Comparison of ENCODE assay signal across 29 cellular contexts in the genomic region with DNA sequence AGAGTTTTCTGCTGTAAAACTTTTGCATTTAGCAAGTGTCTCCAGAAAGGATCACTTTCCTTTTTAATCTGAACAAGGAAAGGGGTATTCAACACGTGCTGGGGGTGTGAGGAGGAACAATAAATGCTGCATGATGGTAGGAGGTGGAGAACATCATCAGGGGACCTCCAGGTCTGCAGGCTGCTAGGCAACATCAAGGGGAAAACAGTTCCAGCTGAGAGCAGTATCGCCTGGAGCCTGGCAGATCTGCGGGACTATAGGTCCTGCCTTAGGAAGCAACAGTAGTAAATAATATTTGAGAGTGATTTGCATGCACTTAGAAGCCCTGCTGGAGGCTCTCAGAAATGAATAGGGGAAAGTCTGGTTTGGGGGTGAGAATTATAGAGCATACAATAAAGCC.
DNase-seq lines count a peak whose midpoint lies in the region; ATAC-seq, FAIRE-seq and TF ChIP-seq lines count a peak whose summit lies in the region.
"Had no signal": no experiment of that assay in that cellular context is flagged by ENCODE, and none has a peak within 500 bp of the region (broad histone marks: within the 10 kb centered on the region; RNA-seq: fewer than 3 reads in every experiment).

No MANE protein-coding gene starts in this region.

- H3K9me3 ChIP-seq in mammary epithelial cell (replicated peaks; ENCODE audit: insufficient read depth, low read length) (no peaks in the 10 kb centered on the region), OCI-LY3 (ENCODE audit: insufficient read depth, low read length) (no peaks in the 10 kb centered on the region)
- H3K9me3 ChIP-seq: BLaER1, SJSA1 had no signal

- H3K27me3 Mint-ChIP-seq in MCF 10A (ENCODE audit: insufficient read depth, unreplicated experiment): no peaks in the 10 kb centered on the region

- no peak overlapping the region for H3K56ac ChIP-seq in mesendoderm (ENCODE audit: low read length)

- no peaks in the 10 kb centered on the region for H3K36me3 ChIP-seq in mammary epithelial cell (ENCODE audit: insufficient read depth, low read length)
- H3K36me3 ChIP-seq in OCI-LY3 (replicated peaks; ENCODE audit: low read depth, low read length): no peaks in the 10 kb centered on the region
- H3K36me3 ChIP-seq in mesendoderm (ENCODE audit: control insufficient read depth, insufficient read depth, low read length): no peaks in the 10 kb centered on the region
- H3K36me3 ChIP-seq: BLaER1, SJSA1 had no signal

- H3K9me3 Mint-ChIP-seq in MCF 10A (ENCODE audit: unreplicated experiment): no peaks in the 10 kb centered on the region

- no peak overlapping the region for H3K18ac ChIP-seq in mesendoderm (ENCODE audit: low read length)

- no peak overlapping the region for H3K4me3 Mint-ChIP-seq in MCF 10A (ENCODE audit: unreplicated experiment)
- H3K4me3 Mint-ChIP-seq: CD4-positive, CD25-positive, alpha-beta regulatory T cell had no signal

- no TSS peak for BruUV-seq in mammary epithelial cell (replicated peaks; lab: Mats Ljungman, UMichigan)
- no TSS peak for BruUV-seq in MCF 10A (replicated peaks; lab: Mats Ljungman, UMichigan)

- H2BK120ac ChIP-seq in mesendoderm (ENCODE audit: low read depth, low read length): no peak overlapping the region

- H2AK5ac ChIP-seq in mesendoderm (ENCODE audit: low read length): no peak overlapping the region

- WGBS in mammary epithelial cell (ENCODE audit: low coverage, missing lambda C conversion rate): 67% methylated on average over 3 of the region's 3 CpGs
- WGBS in mesendoderm (ENCODE audit: extremely low coverage, insufficient coverage, low lambda C conversion rate): no CpG with 5 or more reads among the region's 3 CpGs

- in situ Hi-C loops in mammary epithelial cell (cut with MboI; ENCODE audit: low sequenced_read_pairs in 2 of 2): loop anchor here in 1 of 2 donors (25.0 kb wide), 1 partner anchor 246 kb away; no protein-coding TSS in a partner anchor

- H2BK5ac ChIP-seq in mesendoderm (ENCODE audit: low read length): no peak overlapping the region

- H3K4me3 ChIP-seq in mammary epithelial cell (replicated peaks in 1 of 3; ENCODE audit: insufficient read depth in 1 of 3, low read depth in 2 of 3, low read length in 3 of 3) (no peak overlapping the region), OCI-LY3 (ENCODE audit: low read length) (no peak overlapping the region), mesendoderm (ENCODE audit: low read length) (no peak overlapping the region)
- H3K4me3 ChIP-seq: BLaER1, GM12878, K562, PC-9, SJSA1 had no signal

- intact Hi-C loops in mammary epithelial cell (cut with micrococcal nuclease) (no loop called here), MCF 10A (cut with micrococcal nuclease) (no loop called here)

- no peak overlapping the region for H2BK15ac ChIP-seq in mesendoderm (replicated peaks; ENCODE audit: low read depth)

- TF ChIP-seq CTCF in mammary epithelial cell (conservative IDR thresholded peaks at IDR 0.05 in 1 of 2, IDR thresholded peaks at IDR 0.05 in 1 of 2; ENCODE audit: extremely low read depth in 1 of 2, insufficient read depth in 1 of 2, low read depth in 1 of 2, low read length in 2 of 2): no peak
- TF ChIP-seq CTCF in MCF 10A (IDR thresholded peaks at IDR 0.05; ENCODE audit: unreplicated experiment): no peak
- TF ChIP-seq CTCF in OCI-LY3 (IDR thresholded peaks at IDR 0.05; ENCODE audit: low read depth, low read length): no peak

- dilution Hi-C loops in mammary epithelial cell (cut with HindIII; ENCODE audit: low sequenced_read_pairs): no loop called here

- H3K4ac ChIP-seq in mesendoderm (ENCODE audit: low read depth, low read length): no peak overlapping the region

- no peak for ATAC-seq in HG02885 (IDR thresholded peaks at IDR 0.05; ENCODE audit: poor library complexity, unreplicated experiment)
- ATAC-seq: GM12878, K562, Right ventricle myocardium inferior had no signal

- H3K79me2 ChIP-seq in mammary epithelial cell (ENCODE audit: insufficient read depth, low read length) (no peaks in the 10 kb centered on the region), OCI-LY3 (ENCODE audit: low read length) (no peaks in the 10 kb centered on the region), mesendoderm (ENCODE audit: control insufficient read depth, insufficient read depth, low read length) (no peaks in the 10 kb centered on the region)

- H3K9ac ChIP-seq in mammary epithelial cell (ENCODE audit: insufficient read depth, low read length): no peak overlapping the region
- no peak overlapping the region for H3K9ac ChIP-seq in OCI-LY3 (ENCODE audit: low read length)
- H3K9ac ChIP-seq in mesendoderm (ENCODE audit: low read length): no peak overlapping the region
- H3K9ac ChIP-seq: BLaER1 had no signal

- H4K5ac ChIP-seq in mesendoderm (ENCODE audit: low read length): no peak overlapping the region

- POLR2A ChIA-PET in MCF 10A (lab: Yijun Ruan, JAX): no interaction called here

- DNase-seq in mammary epithelial cell: no peak
- no peak for DNase-seq in MCF 10A (ENCODE audit: unreplicated experiment)
- peak; percentile 72 for DNase-seq in mesendoderm
- DNase-seq in GM19239 (ENCODE audit: insufficient read length, low spot score): no peak
- no peak for DNase-seq in glomerular visceral epithelial cell (ENCODE audit: extremely low spot score)
- DNase-seq: CD4-positive, CD25-positive, alpha-beta regulatory T cell; DMS153; GDM1; H7; Kasumi-1; MV-4-11; NCI-H1105 treated with DMSO at 0.1 percent for 48 hours; NCI-H1694; NCI-H2029 treated with DMSO at 0.1 percent for 48 hours; NCI-H2171; NCI-H226; NCI-H524; NCI-H82; NK-92 treated with Interleukin-12 subunit alpha and Interleukin-12 subunit beta, amount 100 ng/mL, for 24 hours; PC-9 had no signal

- H2AFZ ChIP-seq in mammary epithelial cell (ENCODE audit: low read depth, low read length) (peak overlapping the region; percentile 1), OCI-LY3 (ENCODE audit: low read depth, low read length) (peak overlapping the region; percentile 19; the same call in 1 of the 2 replicates)
- H2AFZ ChIP-seq: PC-9 had no signal

- H3K27me3 ChIP-seq in mammary epithelial cell (ENCODE audit: insufficient read depth, low read length) (no peaks in the 10 kb centered on the region), OCI-LY3 (ENCODE audit: low read depth, low read length) (no peaks in the 10 kb centered on the region), mesendoderm (ENCODE audit: insufficient read depth, low read length, poor library complexity) (no peaks in the 10 kb centered on the region)
- H3K27me3 ChIP-seq: BLaER1, SJSA1 had no signal

- no peak for FAIRE-seq in GM19239 (lab: Jason Lieb, UNC)
- FAIRE-seq: A204.1, GM12878, HTR-8/SVneo, K562 had no signal

- H3K4me1 ChIP-seq in mammary epithelial cell (ENCODE audit: insufficient read depth, low read length) (peaks cover 7% of the 10 kb centered on the region), OCI-LY3 (ENCODE audit: low read length) (no peaks in the 10 kb centered on the region), mesendoderm (ENCODE audit: control insufficient read depth, low read depth, low read length) (no peaks in the 10 kb centered on the region)
- H3K4me1 ChIP-seq: SJSA1 had no signal

- no peaks in the 10 kb centered on the region for H3K79me1 ChIP-seq in mesendoderm (ENCODE audit: low read length)

- H4K20me1 ChIP-seq in mammary epithelial cell (ENCODE audit: insufficient read depth, low read length): no peaks in the 10 kb centered on the region
- H4K20me1 ChIP-seq in OCI-LY3 (ENCODE audit: insufficient read depth, low read length): no peaks in the 10 kb centered on the region
- H4K20me1 ChIP-seq: BLaER1 had no signal

- H3K23ac ChIP-seq in mesendoderm (ENCODE audit: low read length): no peak overlapping the region

- CTCF ChIA-PET in mammary epithelial cell (lab: Charles Lee; ENCODE audit: low non-redundant PET): no interaction called here
- CTCF ChIA-PET in MCF 10A (lab: Yijun Ruan, JAX): interaction anchor here (0.6 kb wide), 1 partner anchor 199 kb away, joined by 3 read pairs; no protein-coding TSS in a partner anchor

- H3K36me3 Mint-ChIP-seq in MCF 10A (ENCODE audit: insufficient read depth, unreplicated experiment): no peaks in the 10 kb centered on the region
- H3K36me3 Mint-ChIP-seq: CD4-positive, CD25-positive, alpha-beta regulatory T cell had no signal

- no peaks in the 10 kb centered on the region for H3K4me1 Mint-ChIP-seq in MCF 10A (ENCODE audit: insufficient read depth, unreplicated experiment)

- H4K8ac ChIP-seq in mesendoderm (ENCODE audit: low read depth, low read length): no peak overlapping the region

- H3K27ac ChIP-seq in mammary epithelial cell (ENCODE audit: insufficient read depth, low read depth, low read length): no peak overlapping the region
- no peak overlapping the region for H3K27ac ChIP-seq in OCI-LY3 (ENCODE audit: low read length)
- H3K27ac ChIP-seq in mesendoderm (ENCODE audit: low read depth, low read length): no peak overlapping the region
- H3K27ac ChIP-seq: BLaER1, PC-9, SJSA1 had no signal

- H3K27ac Mint-ChIP-seq in MCF 10A (ENCODE audit: low read depth, unreplicated experiment): no peak overlapping the region
- H3K27ac Mint-ChIP-seq: CD4-positive, CD25-positive, alpha-beta regulatory T cell had no signal

- H3K4me2 ChIP-seq in mammary epithelial cell (ENCODE audit: insufficient read depth, low read depth, low read length) (no peak overlapping the region), OCI-LY3 (ENCODE audit: low read length) (no peak overlapping the region), mesendoderm (ENCODE audit: low read length) (no peak overlapping the region)
- H3K4me2 ChIP-seq: BLaER1, PC-9 had no signal
